In genomic region chr2:200308421-200309295, GRCh38 we compare ENCODE assay signal across 8 cellular contexts. TPM values are rescaled to one million over a fixed set of nuclear protein-coding genes. Genes with fewer than 3 reads are reported as not detected.
DNase-seq lines count a peak whose midpoint lies in the region; ATAC-seq and TF ChIP-seq lines count a peak whose summit lies in the region.

No MANE protein-coding gene starts in this region.

- no peaks in the 10 kb centered on the region for H3K27me3 ChIP-seq in foreskin keratinocyte
- H3K27me3 ChIP-seq in spleen (replicated peaks in 1 of 7), result peaks cover 0 to 28% (median 5%) of the 10 kb centered on the region in 7 donors

- H3K9ac ChIP-seq in SK-N-MC (ENCODE audit: insufficient read length), result no peak overlapping the region

- H3K4me1 ChIP-seq in foreskin keratinocyte, result peaks cover 19% of the 10 kb centered on the region
- H3K4me1 ChIP-seq in spleen, result peaks cover 4 to 46% (median 22%) of the 10 kb centered on the region in 6 donors

- H3K36me3 ChIP-seq in SK-N-MC (ENCODE audit: insufficient read depth, low read length) (no peaks in the 10 kb centered on the region), spleen (no peaks in the 10 kb centered on the region)

- intact Hi-C loops in spleen (cut with DNase I; ENCODE audit: low total_unique reads), result loop anchor here (10.0 kb wide), 1 partner anchor 324 kb away; no protein-coding TSS in a partner anchor

- H3K27ac ChIP-seq in SK-N-MC (peak overlapping the region; percentile 62; the same call in 1 of the 2 replicates), foreskin keratinocyte (no peak overlapping the region), spleen (peak overlapping the region in 5 of 8 donors; percentile 4 to 90 (median 87))

- no peaks in the 10 kb centered on the region for H3K9me3 ChIP-seq in SK-N-MC (ENCODE audit: low read depth, low read length)
- H3K9me3 ChIP-seq in spleen, result no peaks in the 10 kb centered on the region

- H3K4me3 ChIP-seq in SK-N-MC (peak overlapping the region; percentile 84), spleen (peak overlapping the region in 4 of 8 donors; percentile 67 to 92 (median 78))

- DNase-seq in DMS79 treated with DMSO at 0.1 percent for 48 hours (lab: John Stamatoyannopoulos, UW) (peak; percentile 46), DMS79 (lab: John Stamatoyannopoulos, UW) (no peak), SK-N-MC (ENCODE audit: low read depth, low spot score) (no peak), foreskin keratinocyte (peak in 1 of 2 donors; percentile 22), spleen (no peak), HuH-7 (ENCODE audit: low spot score) (no peak)

- ATAC-seq in foreskin keratinocyte, result no peak
- no peak for ATAC-seq in HG02571 (IDR thresholded peaks at IDR 0.05; ENCODE audit: unreplicated experiment)
- ATAC-seq in HG03457 (IDR thresholded peaks at IDR 0.05; ENCODE audit: unreplicated experiment), result no peak

- TF ChIP-seq CTCF in foreskin keratinocyte (conservative IDR thresholded peaks at IDR 0.05) (peak; percentile 57), spleen (IDR thresholded peaks at IDR 0.05 in 8 of 11, conservative IDR thresholded peaks at IDR 0.05 in 3 of 11) (no peak)

- 68 to 80% (median 71%) methylated on average over 5 of the region's 5 CpGs for WGBS in spleen, 5 donors

- TF ChIP-seq POLR2A in spleen (IDR thresholded peaks at IDR 0.05), result no peak

RNA-seq across cellular contexts. Expression of gene SPATS2L, which starts 2.2 kb away (rescaled TPM):
- 98.8 and 105 TPM in 2 replicates for total RNA-seq in foreskin keratinocyte
- polyA plus RNA-seq in foreskin keratinocyte, result 69.0 and 81.8 TPM in 2 replicates
- total RNA-seq in spleen, result 10 to 100 TPM; 42.6 to 84.7 (median 64.0) TPM
- polyA plus RNA-seq in spleen, result 10 to 100 TPM in 2 of 3 donors, 1 to 10 TPM in 1; 9.5 to 30.4 (median 19.5) TPM
